ENCODE assay signal across 29 cellular contexts in the genomic region with DNA sequence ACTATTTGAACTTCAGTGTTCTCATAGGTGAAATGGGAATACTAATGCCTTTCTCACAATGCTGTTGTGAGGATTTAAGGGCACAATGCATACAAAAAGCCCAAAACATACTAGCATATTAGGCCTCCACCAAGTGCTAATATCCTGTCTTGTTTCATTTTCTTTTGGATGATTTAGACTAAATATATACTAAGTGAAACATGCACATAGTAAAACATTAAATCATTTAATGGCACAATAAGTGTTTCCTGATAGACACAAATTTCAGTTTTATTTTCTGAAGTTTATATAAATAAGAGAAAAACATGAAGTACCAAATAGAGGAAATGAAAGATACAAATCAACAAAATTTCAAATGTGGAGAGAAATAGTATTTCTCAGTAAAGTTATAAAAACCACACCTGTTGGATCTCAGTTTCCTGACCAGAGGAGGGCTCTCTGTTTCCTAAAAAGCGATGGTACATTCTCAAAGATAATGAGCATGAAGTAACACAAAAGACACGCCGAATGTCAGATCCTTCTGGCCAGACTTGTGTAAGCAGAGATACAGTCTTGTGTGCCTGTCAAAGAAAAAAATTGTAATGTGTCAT. TPM values are rescaled to one million over a fixed set of nuclear protein-coding genes. Genes with fewer than 3 reads are reported as not detected.
DNase-seq lines count a peak whose midpoint lies in the region; ATAC-seq, FAIRE-seq and TF ChIP-seq lines count a peak whose summit lies in the region.
"Had no signal": no experiment of that assay in that cellular context is flagged by ENCODE, and none has a peak within 500 bp of the region (broad histone marks: within the 10 kb centered on the region; RNA-seq: fewer than 3 reads in every experiment).

No MANE protein-coding gene starts in this region.

- H2BK5ac ChIP-seq in H9 (ENCODE audit: insufficient read length, low read length) = no peak overlapping the region

- no peaks in the 10 kb centered on the region for H3K36me3 Mint-ChIP-seq in H9 (ENCODE audit: insufficient read depth in 1 of 3, low read depth in 3 of 3)
- H3K36me3 Mint-ChIP-seq: brain, type B pancreatic cell had no signal

- no peak for TF ChIP-seq POLR2A in right lobe of liver (IDR thresholded peaks at IDR 0.05)

- POLR2A ChIA-PET in SK-N-SH (lab: Yijun Ruan, JAX) = no interaction called here

- H2AFZ ChIP-seq in SK-N-SH (ENCODE audit: low read depth) = no peak overlapping the region
- no peak overlapping the region for H2AFZ ChIP-seq in H9 (ENCODE audit: low read length)
- H2AFZ ChIP-seq: parathyroid adenoma had no signal

- no peak overlapping the region for H3K4me3 ChIP-seq in SK-N-SH (ENCODE audit: low read depth in 2 of 2, low read length in 1 of 2)
- H3K4me3 ChIP-seq in right lobe of liver = no peak overlapping the region
- H3K4me3 ChIP-seq: SJSA1 had no signal

- no peak overlapping the region for H4K5ac ChIP-seq in H9 (ENCODE audit: insufficient read length, low read depth, low read length)

- no peaks in the 10 kb centered on the region for H3K9me3 Mint-ChIP-seq in H9
- H3K9me3 Mint-ChIP-seq: activated naive CD8-positive, alpha-beta T cell treated with anti-CD3 and anti-CD28 coated beads, Interleukin-2, amount 10 ng/mL, durations not matched to agents 7 days and 5 days; brain; naive thymus-derived CD4-positive, alpha-beta T cell; stimulated activated naive CD8-positive, alpha-beta T cell treated with anti-CD3 and anti-CD28 coated beads, Interleukin-15, Interleukin-2, amounts not matched to agents 100 ng/mL and 50 ng/mL, for 24 hours; type B pancreatic cell had no signal

- no peaks in the 10 kb centered on the region for H3K9me2 ChIP-seq in SK-N-SH

- H3K23ac ChIP-seq in H9 (ENCODE audit: insufficient read length, low read depth, low read length) = no peak overlapping the region

- no peak overlapping the region for H2BK15ac ChIP-seq in H9 (ENCODE audit: low read depth, low read length)

- no peaks in the 10 kb centered on the region for H3K23me2 ChIP-seq in H9 (ENCODE audit: insufficient read length, low read depth, low read length, poor library complexity, severe bottlenecking)

- 93% methylated on average over 3 of the region's 3 CpGs for WGBS in SK-N-SH (ENCODE audit: low lambda C conversion rate)
- no CpG with 5 or more reads among the region's 3 CpGs for WGBS in H9 (ENCODE audit: extremely low coverage, insufficient read length, low lambda C conversion rate)
- 89% methylated on average over 3 of the region's 3 CpGs for WGBS in right lobe of liver (ENCODE audit: insufficient coverage, low coverage, low lambda C conversion rate, missing lambda C conversion rate)

- H3K36me3 ChIP-seq in SK-N-SH (replicated peaks in 1 of 2; ENCODE audit: control insufficient read depth in 1 of 2, insufficient read depth in 2 of 2, low read length in 1 of 2) (peaks cover 0 to 5% of the 10 kb centered on the region in 2 experiments), right lobe of liver (no peaks in the 10 kb centered on the region)
- H3K36me3 ChIP-seq: BE2C, SJSA1 had no signal

- H3K27ac Mint-ChIP-seq in H9 = no peak overlapping the region
- H3K27ac Mint-ChIP-seq: activated CD8-positive, alpha-beta T cell treated with anti-CD3 and anti-CD28 coated beads, Interleukin-2, amount 10 ng/mL, durations not matched to agents 7 days and 5 days; activated naive CD8-positive, alpha-beta T cell treated with anti-CD3 and anti-CD28 coated beads, Interleukin-2, amount 10 ng/mL, durations not matched to agents 7 days and 5 days; brain; naive thymus-derived CD4-positive, alpha-beta T cell; stimulated activated naive CD8-positive, alpha-beta T cell treated with anti-CD3 and anti-CD28 coated beads, Interleukin-15, Interleukin-2, amounts not matched to agents 100 ng/mL and 50 ng/mL, for 24 hours; type B pancreatic cell had no signal

- H3K4me2 ChIP-seq in SK-N-SH (no peak overlapping the region), H9 (ENCODE audit: insufficient read depth, insufficient read length, low read length) (no peak overlapping the region)

- H3K9me3 ChIP-seq in SK-N-SH = no peaks in the 10 kb centered on the region
- no peaks in the 10 kb centered on the region for H3K9me3 ChIP-seq in H9 (ENCODE audit: control insufficient read depth, low read depth, low read length)
- no peaks in the 10 kb centered on the region for H3K9me3 ChIP-seq in right lobe of liver
- H3K9me3 ChIP-seq: BE2C, SJSA1 had no signal

- H3K27ac ChIP-seq in SK-N-SH (ENCODE audit: low read depth in 2 of 2, low read length in 1 of 2) = no peak overlapping the region
- H3K27ac ChIP-seq in H9 (ENCODE audit: insufficient read length, low read depth, low read length) = no peak overlapping the region
- H3K27ac ChIP-seq in right lobe of liver = no peak overlapping the region
- H3K27ac ChIP-seq: parathyroid adenoma, SJSA1 had no signal

- peaks cover 3 to 5% of the 10 kb centered on the region in 2 experiments; a peak in 1 of 4 replicates for H3K4me1 Mint-ChIP-seq in H9
- H3K4me1 Mint-ChIP-seq: brain had no signal

- H3K14ac ChIP-seq in H9 (ENCODE audit: insufficient read depth, low read length) = no peak overlapping the region

- no peak overlapping the region for H4K8ac ChIP-seq in H9 (replicated peaks; ENCODE audit: insufficient read length, low read depth, low read length)

- no peak overlapping the region for H3K56ac ChIP-seq in H9 (ENCODE audit: insufficient read length, low read depth, low read length)

- no peak for TF ChIP-seq CTCF in SK-N-SH (IDR thresholded peaks at IDR 0.05)
- no peak for TF ChIP-seq CTCF in H9 (conservative IDR thresholded peaks at IDR 0.05)
- TF ChIP-seq CTCF in right lobe of liver (IDR thresholded peaks at IDR 0.05) = no peak

- H3K27me3 ChIP-seq in SK-N-SH (ENCODE audit: insufficient read depth) (no peaks in the 10 kb centered on the region), H9 (ENCODE audit: insufficient read depth, low read length) (no peaks in the 10 kb centered on the region), right lobe of liver (no peaks in the 10 kb centered on the region)
- H3K27me3 ChIP-seq: BE2C, SJSA1 had no signal

- H2AK5ac ChIP-seq in H9 (ENCODE audit: insufficient read length, low read length) = no peak overlapping the region

- H4K91ac ChIP-seq in H9 (ENCODE audit: insufficient read length, low read depth, low read length) = no peak overlapping the region

- no peak overlapping the region for H3K9ac ChIP-seq in SK-N-SH
- no peak overlapping the region for H3K9ac ChIP-seq in H9 (ENCODE audit: extremely low read depth, insufficient read length, low read length)
- H3K9ac ChIP-seq: parathyroid adenoma had no signal

- CTCF ChIA-PET in SK-N-SH (lab: Yijun Ruan, JAX) = no interaction called here

- H3F3A ChIP-seq in SK-N-SH (replicated peaks; ENCODE audit: insufficient read depth) = peaks cover 3% of the 10 kb centered on the region

- intact Hi-C loops in right lobe of liver (cut with DNase I) = no loop called here

- H3T11ph ChIP-seq in H9 (ENCODE audit: low read length) = no peak overlapping the region

- H4K20me1 ChIP-seq in SK-N-SH (ENCODE audit: insufficient read depth) (no peaks in the 10 kb centered on the region), H9 (ENCODE audit: control insufficient read depth, insufficient read depth, insufficient read length) (no peaks in the 10 kb centered on the region)

- no peak overlapping the region for H2BK20ac ChIP-seq in H9 (ENCODE audit: low read depth, low read length, poor library complexity, severe bottlenecking)

- FAIRE-seq in GM18507 (lab: Jason Lieb, UNC) = peak; percentile 18
- FAIRE-seq: D721Med, endothelial cell of umbilical vein, G401.6, kidney had no signal

- DNase-seq in GM18507 (ENCODE audit: extremely low spot score, insufficient read length, low read depth) = no peak
- DNase-seq in SK-N-SH = no peak
- no peak for DNase-seq in H9
- DNase-seq in right lobe of liver = no peak
- DNase-seq: activated CD4-positive, CD25-positive, alpha-beta regulatory T cell; activated CD8-positive, alpha-beta T cell treated with anti-CD3 and anti-CD28 coated beads, Interleukin-2, amount 10 ng/mL, durations not matched to agents 7 days and 5 days; activated naive CD8-positive, alpha-beta T cell treated with anti-CD3 and anti-CD28 coated beads, Interleukin-2, amount 10 ng/mL, durations not matched to agents 7 days and 5 days; activated T-cell treated with anti-CD3 and anti-CD28 coated beads, Interleukin-2, amount 50 U/mL, for 48 hours; BE2C; hypothalamus; kidney; mesenchymal stem cell; naive thymus-derived CD4-positive, alpha-beta T cell; NCI-H1092; NCI-H2107; NCI-H524 treated with DMSO at 0.1 percent for 48 hours; stimulated activated CD4-positive, alpha-beta T cell treated with anti-CD3 and anti-CD28 coated beads, Interleukin-2, amount 100 ng/mL, for 24 hours had no signal

- H2BK12ac ChIP-seq in H9 (ENCODE audit: insufficient read length, low read depth, low read length) = no peak overlapping the region

- no peaks in the 10 kb centered on the region for H3K79me1 ChIP-seq in H9 (ENCODE audit: insufficient read depth, low read depth, low read length, poor library complexity, severe bottlenecking)

- no peak for TF ChIP-seq RAD21 in SK-N-SH (IDR thresholded peaks at IDR 0.05; ENCODE audit: low read length)

- no peaks in the 10 kb centered on the region for H3K79me2 ChIP-seq in SK-N-SH (ENCODE audit: insufficient read depth)
- H3K79me2 ChIP-seq in H9 (ENCODE audit: insufficient read depth, low read length) = no peaks in the 10 kb centered on the region
- H3K79me2 ChIP-seq: parathyroid adenoma had no signal

- no peak overlapping the region for H3K4ac ChIP-seq in H9 (ENCODE audit: low read depth, low read length)

- peak; percentile 70 for ATAC-seq in GM19452 (IDR thresholded peaks at IDR 0.05; ENCODE audit: unreplicated experiment)
- ATAC-seq in HG02642 (IDR thresholded peaks at IDR 0.05; ENCODE audit: poor library complexity, unreplicated experiment) = peak; percentile 60
- ATAC-seq in HG03175 (IDR thresholded peaks at IDR 0.05; ENCODE audit: unreplicated experiment) = peak; percentile 74
- no peak for ATAC-seq in GM21367 (IDR thresholded peaks at IDR 0.05; ENCODE audit: unreplicated experiment)
- no peak for ATAC-seq in right lobe of liver
- ATAC-seq: activated CD8-positive, alpha-beta T cell treated with anti-CD3 and anti-CD28 coated beads, Interleukin-2, amount 10 ng/mL, durations not matched to agents 7 days and 5 days; naive thymus-derived CD4-positive, alpha-beta T cell had no signal

- H2BK120ac ChIP-seq in H9 (ENCODE audit: low read depth, low read length, poor library complexity, severe bottlenecking) = no peak overlapping the region

- H3K4me1 ChIP-seq in SK-N-SH (ENCODE audit: control insufficient read depth in 1 of 2, insufficient read depth in 2 of 2, low read depth in 1 of 2, low read length in 1 of 2) = no peaks in the 10 kb centered on the region
- no peaks in the 10 kb centered on the region; the same call in 1 of the 2 replicates for H3K4me1 ChIP-seq in H9 (ENCODE audit: insufficient read depth, low read length)
- no peaks in the 10 kb centered on the region for H3K4me1 ChIP-seq in right lobe of liver
- H3K4me1 ChIP-seq: BE2C, parathyroid adenoma, SJSA1 had no signal

- H3K4me3 Mint-ChIP-seq in H9 = no peak overlapping the region
- H3K4me3 Mint-ChIP-seq: activated CD8-positive, alpha-beta T cell treated with anti-CD3 and anti-CD28 coated beads, Interleukin-2, amount 10 ng/mL, durations not matched to agents 7 days and 5 days; activated naive CD8-positive, alpha-beta T cell treated with anti-CD3 and anti-CD28 coated beads, Interleukin-2, amount 10 ng/mL, durations not matched to agents 7 days and 5 days; brain; naive thymus-derived CD4-positive, alpha-beta T cell; stimulated activated naive CD8-positive, alpha-beta T cell treated with anti-CD3 and anti-CD28 coated beads, Interleukin-15, Interleukin-2, amounts not matched to agents 100 ng/mL and 50 ng/mL, for 24 hours; type B pancreatic cell had no signal

- H3K18ac ChIP-seq in H9 (ENCODE audit: insufficient read length, low read depth, low read length) = no peak overlapping the region

- TF ChIP-seq EP300 in SK-N-SH (IDR thresholded peaks at IDR 0.05; ENCODE audit: borderline replicate concordance in 1 of 2, low read depth in 1 of 2, low read length in 1 of 2) = no peak

- no peaks in the 10 kb centered on the region for H3K27me3 Mint-ChIP-seq in H9 (ENCODE audit: low read depth)
- H3K27me3 Mint-ChIP-seq: activated naive CD8-positive, alpha-beta T cell treated with anti-CD3 and anti-CD28 coated beads, Interleukin-2, amount 10 ng/mL, durations not matched to agents 7 days and 5 days; brain; naive thymus-derived CD4-positive, alpha-beta T cell; stimulated activated naive CD8-positive, alpha-beta T cell treated with anti-CD3 and anti-CD28 coated beads, Interleukin-15, Interleukin-2, amounts not matched to agents 100 ng/mL and 50 ng/mL, for 24 hours; type B pancreatic cell had no signal

RNA-seq across cellular contexts. Expression of gene DDX60, which starts 25.1 kb away (rescaled TPM):
- 2.7 and 3.1 TPM in 2 replicates for polyA plus RNA-seq in SK-N-SH (2012; rRNA removed)
- 3.7 TPM in 2 replicates for polyA plus RNA-seq in SK-N-SH (2012; cell fraction: cytosol; rRNA removed)
- polyA plus RNA-seq in SK-N-SH (2012; cell fraction: nucleus; rRNA removed) = 2.4 and 4.9 TPM in 2 replicates
- 3.9 and 4.1 TPM in 2 replicates for total RNA-seq in H9 (2021)
- total RNA-seq in right lobe of liver = 10 to 100 TPM in 3 of 6 experiments, 1 to 10 TPM in 3; 5.6 to 15.8 (median 10.6) TPM

Comparison
In these comparisons a context has a peak if more than half of its experiments do, and no peak if none do; other contexts are left out.
1. ATAC-seq: peak in GM19452 (single experiment), HG02642 (single experiment) and HG03175 (single experiment); none in GM21367 (single experiment) and right lobe of liver (0 of 4).